In genomic region chr6:132298344-132298949, GRCh38 we compare ENCODE assay signal across 8 cellular contexts.
DNase-seq lines count a peak whose midpoint lies in the region; ATAC-seq and TF ChIP-seq lines count a peak whose summit lies in the region.

No MANE protein-coding gene starts in this region.

- no peak overlapping the region for H3K4me3 Mint-ChIP-seq in stimulated activated naive CD8-positive, alpha-beta T cell treated with anti-CD3 and anti-CD28 coated beads, Interleukin-15, amount 100 ng/mL, for 72 hours

- CTCF ChIA-PET in RWPE1 (lab: Yijun Ruan, JAX), result interaction anchor here (0.6 to 2.2 kb wide), 7 partner anchors 8 to 1019 kb away, joined by 3 to 16 read pairs (median 4); no protein-coding TSS in a partner anchor

- DNase-seq in stimulated activated naive CD8-positive, alpha-beta T cell treated with anti-CD3 and anti-CD28 coated beads, Interleukin-15, Interleukin-2, amounts not matched to agents 100 U/mL and 50 U/mL, for 24 hours, result peak; percentile 45
- DNase-seq in stimulated activated naive CD8-positive, alpha-beta T cell treated with anti-CD3 and anti-CD28 coated beads, Interleukin-15, amount 100 ng/mL, for 72 hours, result no peak
- peak; percentile 13 for DNase-seq in RWPE1 (ENCODE audit: low spot score)
- peak; percentile 36 to 63 for DNase-seq in dermis microvascular lymphatic vessel endothelial cell (ENCODE audit: low read depth in 2 of 2)
- DNase-seq in midbrain (lab: John Stamatoyannopoulos, UW), result peak; percentile 71
- no peak for DNase-seq in HuH-7.5 (ENCODE audit: low spot score)

- H3K9me3 Mint-ChIP-seq in stimulated activated naive CD8-positive, alpha-beta T cell treated with anti-CD3 and anti-CD28 coated beads, Interleukin-15, amount 100 ng/mL, for 72 hours, result no peaks in the 10 kb centered on the region

- H3K4me1 Mint-ChIP-seq in stimulated activated naive CD8-positive, alpha-beta T cell treated with anti-CD3 and anti-CD28 coated beads, Interleukin-15, amount 100 ng/mL, for 72 hours, result no peaks in the 10 kb centered on the region

- POLR2A ChIA-PET in RWPE1 (lab: Yijun Ruan, JAX; ENCODE audit: low non-redundant PET), result no interaction called here

- peaks cover 28% of the 10 kb centered on the region for H3K27me3 Mint-ChIP-seq in stimulated activated naive CD8-positive, alpha-beta T cell treated with anti-CD3 and anti-CD28 coated beads, Interleukin-15, amount 100 ng/mL, for 72 hours

- no peak overlapping the region for H3K27ac ChIP-seq in RWPE1

- H3K27ac Mint-ChIP-seq in stimulated activated naive CD8-positive, alpha-beta T cell treated with anti-CD3 and anti-CD28 coated beads, Interleukin-15, amount 100 ng/mL, for 72 hours, result no peak overlapping the region

- peak; percentile 48; the same call in 1 of the 2 replicates for TF ChIP-seq CTCF in RWPE1 (conservative IDR thresholded peaks at IDR 0.05; ENCODE audit: low read depth)

- ATAC-seq in stimulated activated naive CD8-positive, alpha-beta T cell treated with anti-CD3 and anti-CD28 coated beads, Interleukin-15, Interleukin-2, amounts not matched to agents 100 U/mL and 50 U/mL, for 24 hours, result no peak
- ATAC-seq in stimulated activated naive CD8-positive, alpha-beta T cell treated with anti-CD3 and anti-CD28 coated beads, Interleukin-15, amount 100 ng/mL, for 72 hours, result no peak
- ATAC-seq in HG03159 (IDR thresholded peaks at IDR 0.05; ENCODE audit: unreplicated experiment) (peak; percentile 69), GM18519 (IDR thresholded peaks at IDR 0.05; ENCODE audit: low FRiP score, unreplicated experiment) (no peak)

Comparison
In these comparisons a context has a peak if more than half of its experiments do, and no peak if none do; other contexts are left out.
1. DNase-seq: peak in stimulated activated naive CD8-positive, alpha-beta T cell treated with anti-CD3 and anti-CD28 coated beads, Interleukin-15, Interleukin-2, amounts not matched to agents 100 U/mL and 50 U/mL, for 24 hours (single experiment), RWPE1 (single experiment), dermis microvascular lymphatic vessel endothelial cell (2 of 2) and midbrain (single experiment); none in stimulated activated naive CD8-positive, alpha-beta T cell treated with anti-CD3 and anti-CD28 coated beads, Interleukin-15, amount 100 ng/mL, for 72 hours (0 of 2) and HuH-7.5 (single experiment).